20 cellular contexts compared by ENCODE assay signal in the genomic region with DNA sequence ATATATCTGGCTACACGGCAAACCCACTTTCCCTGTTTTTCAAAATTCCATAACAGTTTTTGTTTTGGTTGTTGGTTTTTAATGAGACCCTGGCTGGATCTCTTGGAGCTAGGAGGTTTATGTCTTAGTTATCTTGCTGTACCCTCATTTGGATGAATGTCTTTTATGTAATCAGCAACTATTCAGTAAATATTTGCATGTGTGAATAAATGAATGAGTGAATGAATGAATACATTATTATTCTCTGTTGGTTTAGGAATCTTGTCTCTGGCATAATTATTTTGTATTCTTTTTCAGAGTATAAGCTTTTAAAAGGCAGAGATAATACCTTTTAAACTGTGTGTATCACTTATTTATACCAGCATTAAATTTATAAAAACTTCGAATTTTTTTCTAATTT. TPM values are rescaled to one million over a fixed set of nuclear protein-coding genes. Genes with fewer than 3 reads are reported as not detected.
"Had no signal": no experiment of that assay in that cellular context is flagged by ENCODE, and none has a peak within 500 bp of the region (broad histone marks: within the 10 kb centered on the region; RNA-seq: fewer than 3 reads in every experiment).

No MANE protein-coding gene starts in this region.

- H3K9me3 Mint-ChIP-seq: central memory CD8-positive, alpha-beta T cell; T-helper 2 cell treated with Interferon-gamma antibody and Interleukin-4, amounts not matched to agents 5 μg/mL and 100 μg/mL, for 36 hours had no signal

- H3K36me3 Mint-ChIP-seq: naive thymus-derived CD8-positive, alpha-beta T cell had no signal

- ATAC-seq: activated CD4-positive, CD25-positive, alpha-beta regulatory T cell treated with anti-CD3 and anti-CD28 coated beads, Interleukin-2, amount 50 U/mL, for 24 hours; foreskin keratinocyte; naive thymus-derived CD8-positive, alpha-beta T cell had no signal

- H3K4me3 Mint-ChIP-seq: central memory CD8-positive, alpha-beta T cell; naive thymus-derived CD8-positive, alpha-beta T cell; T-helper 2 cell treated with Interferon-gamma antibody and Interleukin-4, amounts not matched to agents 5 μg/mL and 100 μg/mL, for 36 hours had no signal

- H3K27me3 Mint-ChIP-seq: central memory CD8-positive, alpha-beta T cell had no signal

- H3K4me3 ChIP-seq: adrenal gland, esophagus squamous epithelium, right atrium auricular region had no signal

- H3K4me1 Mint-ChIP-seq: central memory CD8-positive, alpha-beta T cell had no signal

- H3K36me3 ChIP-seq: adrenal gland, esophagus squamous epithelium, right atrium auricular region, spleen had no signal

- H3K9me3 ChIP-seq: adrenal gland, esophagus squamous epithelium, right atrium auricular region, spleen had no signal

- DNase-seq: activated naive CD4-positive, alpha-beta T cell treated with anti-CD3 and anti-CD28 coated beads, Interleukin-2, amount 50 U/mL, for 16 hours; activated T-cell treated with anti-CD3 and anti-CD28 coated beads, Interleukin-2, amount 50 U/mL, for 1 hour; adrenal gland; dorsolateral prefrontal cortex; esophagus squamous epithelium; foreskin keratinocyte; head of caudate nucleus; islet precursor cell; naive thymus-derived CD8-positive, alpha-beta T cell; posterior cingulate gyrus; spleen; stimulated activated CD4-positive, alpha-beta T cell treated with anti-CD3 and anti-CD28 coated beads, Interleukin-2, amount 100 ng/mL, for 24 hours; stimulated activated naive CD4-positive, alpha-beta T cell treated with Interleukin-2 at 50 U/mL for 16 hours had no signal

- H3K27ac ChIP-seq: adrenal gland, esophagus squamous epithelium, foreskin keratinocyte had no signal

- H3K27ac Mint-ChIP-seq: naive thymus-derived CD8-positive, alpha-beta T cell had no signal

- FAIRE-seq: endometrium had no signal

- H3K27me3 ChIP-seq: adrenal gland, dorsolateral prefrontal cortex, esophagus squamous epithelium, foreskin keratinocyte, right atrium auricular region had no signal

RNA-seq across cellular contexts. Expression of a gene that starts 3.2 kb away (rescaled TPM):
- total RNA-seq: lower leg skin; naive thymus-derived CD8-positive, alpha-beta T cell; temporal lobe had no signal
- polyA plus RNA-seq: naive thymus-derived CD8-positive, alpha-beta T cell had no signal
